In the genomic region with DNA sequence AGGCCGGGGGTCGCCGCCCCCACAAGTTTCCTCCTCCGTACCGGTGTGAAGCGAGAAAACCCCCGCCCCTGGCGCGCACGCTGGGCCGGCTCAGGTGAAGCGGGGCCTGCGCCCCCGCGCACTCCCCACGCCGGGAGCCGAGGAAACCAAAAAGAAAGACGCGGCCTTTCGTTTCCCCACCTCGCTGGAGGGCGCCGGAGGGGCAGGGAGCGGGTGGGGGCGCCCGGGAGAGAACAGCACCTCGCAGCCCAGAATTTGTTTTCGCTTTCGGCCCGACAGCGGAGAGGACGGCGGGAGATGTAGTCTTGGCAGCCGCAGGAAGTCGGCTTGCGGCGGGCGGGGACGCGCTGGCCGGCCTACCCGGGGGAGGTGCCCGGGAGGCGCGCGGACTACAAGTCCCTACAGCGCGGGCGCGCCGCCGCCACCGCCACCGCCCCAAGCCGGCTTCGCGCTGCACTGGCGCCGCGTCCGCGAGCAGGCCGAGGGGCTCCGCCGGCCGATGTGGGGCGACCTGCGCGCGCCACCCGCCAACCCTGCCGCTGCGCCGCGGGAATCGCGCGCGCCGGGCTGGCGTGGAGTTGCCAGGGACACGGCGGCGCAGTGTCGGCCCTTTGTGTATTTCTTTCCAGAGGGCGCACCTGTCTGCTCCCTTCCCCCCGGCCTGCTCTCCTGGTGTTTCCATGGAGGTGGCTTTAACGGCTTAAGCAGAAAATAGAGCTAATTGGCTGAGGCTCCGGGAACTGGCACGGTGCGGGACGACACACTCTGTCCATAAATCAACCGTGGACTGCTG, we compare ENCODE assay signal across 8 cellular contexts. TPM values are rescaled to one million over a fixed set of nuclear protein-coding genes. Genes with fewer than 3 reads are reported as not detected.
DNase-seq lines count a peak whose midpoint lies in the region; ATAC-seq and TF ChIP-seq lines count a peak whose summit lies in the region.

Gene OTUD4, minus strand, starts transcription at position 292 of the 793 bp plus-strand sequence. CDS start 616 bp downstream, outside the sequence.

- H3K4me1 ChIP-seq in OCI-LY7 (ENCODE audit: insufficient read depth, low read length, poor library complexity, severe bottlenecking): peaks cover 34% of the 10 kb centered on the region
- H3K4me1 ChIP-seq in mononuclear cell (ENCODE audit: insufficient read depth, low read length): peaks cover 44% of the 10 kb centered on the region

- peak; percentile 78 for ATAC-seq in GM21526 (IDR thresholded peaks at IDR 0.05; ENCODE audit: low FRiP score, unreplicated experiment)

- peaks cover 24% of the 10 kb centered on the region for H3K36me3 ChIP-seq in OCI-LY7 (ENCODE audit: insufficient read depth, low read length)

- peak within 1 kb of the TSS; percentile 82 for H3K27ac ChIP-seq in OCI-LY7 (ENCODE audit: low read depth, low read length, poor library complexity, severe bottlenecking)

- H4K20me1 ChIP-seq in OCI-LY7 (ENCODE audit: insufficient read depth, low read length): peaks cover 21% of the 10 kb centered on the region; the same call in 1 of the 2 replicates

- peaks cover 41% of the 10 kb centered on the region for H3K79me2 ChIP-seq in OCI-LY7 (ENCODE audit: insufficient read depth, low read depth, low read length)

- H2AFZ ChIP-seq in OCI-LY7 (ENCODE audit: low read length): peak within 1 kb of the TSS; percentile 65

- TF ChIP-seq CTCF in OCI-LY7 (conservative IDR thresholded peaks at IDR 0.05; ENCODE audit: low read length) (peak; percentile 59), epithelial cell of esophagus (IDR thresholded peaks at IDR 0.05; ENCODE audit: insufficient read depth, low read depth, low read length, missing control alignments) (no peak)

- H3K9me3 ChIP-seq in OCI-LY7 (ENCODE audit: low read length) (no peaks in the 10 kb centered on the region), mononuclear cell (ENCODE audit: low read depth, low read length) (no peaks in the 10 kb centered on the region)

- no TSS peak for BruUV-seq in OCI-LY7 (replicated peaks; lab: Mats Ljungman, UMichigan)

- DNase-seq in DMS 273 treated with DMSO at 0.1 percent for 48 hours (lab: John Stamatoyannopoulos, UW) (peak; percentile 77), HuH-7.5 (ENCODE audit: low spot score) (peak; percentile 69), OCI-LY7 (ENCODE audit: low spot score) (peak; percentile 97), activated T-cell treated with anti-CD3 and anti-CD28 coated beads for 24 hours (ENCODE audit: low read depth) (peak; percentile 91), epithelial cell of esophagus (ENCODE audit: low read depth) (peak; percentile 98)
- peak; percentile 83 to 89 for DNase-seq in stimulated activated CD8-positive, alpha-beta memory T cell treated with anti-CD3 and anti-CD28 coated beads, Interleukin-4, amount 100 ng/mL, for 1 hour (ENCODE audit: low read depth in 2 of 2, low spot score in 1 of 2)

- POLR2A ChIA-PET in OCI-LY7 (lab: Charles Lee): interaction anchor here (0.6 to 1.2 kb wide), 5 partner anchors 10 to 755 kb away, joined by 3 to 4 read pairs (median 3); partner anchors contain the start of gene ANAPC10

- peak within 1 kb of the TSS; percentile 89 for H3K4me2 ChIP-seq in OCI-LY7 (ENCODE audit: low read length)

- H3K9me2 ChIP-seq in OCI-LY7 (ENCODE audit: insufficient read depth, low read length): no peaks in the 10 kb centered on the region

- CTCF ChIA-PET in OCI-LY7 (lab: Charles Lee; ENCODE audit: unreplicated experiment): no interaction called here

- H3K4me3 ChIP-seq in OCI-LY7 (ENCODE audit: low read depth, low read length, poor library complexity, severe bottlenecking) (peak within 1 kb of the TSS; percentile 97), epithelial cell of esophagus (ENCODE audit: low read length) (peak within 1 kb of the TSS; percentile 57), mononuclear cell (ENCODE audit: low read length) (peak within 1 kb of the TSS; percentile 80)

- intact Hi-C loops in OCI-LY7 (cut with micrococcal nuclease; ENCODE audit: unreplicated experiment): loop anchor here (1.0 to 5.0 kb wide), 5 partner anchors 302 to 1342 kb away; partner anchors contain the start of genes MMAA, SLC10A7, SMAD1 and ZNF827

- H3K27me3 ChIP-seq in mononuclear cell (ENCODE audit: insufficient read depth, low read length): no peaks in the 10 kb centered on the region

RNA-seq across cellular contexts. Expression of gene OTUD4, which starts in this region (rescaled TPM):
- 17.3 and 23.4 TPM in 2 replicates for total RNA-seq in OCI-LY7 (2014; rRNA removed; shearing (Covaris generic))
- total RNA-seq in OCI-LY7 (2022) (54.9 and 60.1 TPM in 2 replicates), mononuclear cell (77.1 TPM)

Comparison
In these comparisons a context has a peak if more than half of its experiments do, and no peak if none do; other contexts are left out.
1. Peak in every context shown above with its lines: DNase-seq, ATAC-seq, H3K4me3 ChIP-seq and H3K27ac ChIP-seq.